ENCODE assay signal across 1 cellular context in genomic region chr13:24356837-24357236, GRCh38.
TF ChIP-seq lines count a peak whose summit lies in the region.

No MANE protein-coding gene starts in this region.

TF ChIP-seq in IMR-90, 13 proteins besides CTCF, POLR2A, EP300 and RAD21:
- TF ChIP-seq MAZ (IDR thresholded peaks at IDR 0.05; ENCODE audit: borderline replicate concordance, low read depth, low read length) (no peak), RCOR1 (IDR thresholded peaks at IDR 0.05; ENCODE audit: insufficient replicate concordance, low read length) (no peak), NFE2L2 (IDR thresholded peaks at IDR 0.05; ENCODE audit: low read depth, low read length) (no peak), FOS (IDR thresholded peaks at IDR 0.05; ENCODE audit: low read depth, low read length) (no peak), SMC3 (IDR thresholded peaks at IDR 0.05; ENCODE audit: low read depth, low read length) (no peak), RFX5 (IDR thresholded peaks at IDR 0.05; ENCODE audit: low read depth, low read length) (no peak)
